Comparison of ENCODE assay signal across 9 cellular contexts in the genomic region with DNA sequence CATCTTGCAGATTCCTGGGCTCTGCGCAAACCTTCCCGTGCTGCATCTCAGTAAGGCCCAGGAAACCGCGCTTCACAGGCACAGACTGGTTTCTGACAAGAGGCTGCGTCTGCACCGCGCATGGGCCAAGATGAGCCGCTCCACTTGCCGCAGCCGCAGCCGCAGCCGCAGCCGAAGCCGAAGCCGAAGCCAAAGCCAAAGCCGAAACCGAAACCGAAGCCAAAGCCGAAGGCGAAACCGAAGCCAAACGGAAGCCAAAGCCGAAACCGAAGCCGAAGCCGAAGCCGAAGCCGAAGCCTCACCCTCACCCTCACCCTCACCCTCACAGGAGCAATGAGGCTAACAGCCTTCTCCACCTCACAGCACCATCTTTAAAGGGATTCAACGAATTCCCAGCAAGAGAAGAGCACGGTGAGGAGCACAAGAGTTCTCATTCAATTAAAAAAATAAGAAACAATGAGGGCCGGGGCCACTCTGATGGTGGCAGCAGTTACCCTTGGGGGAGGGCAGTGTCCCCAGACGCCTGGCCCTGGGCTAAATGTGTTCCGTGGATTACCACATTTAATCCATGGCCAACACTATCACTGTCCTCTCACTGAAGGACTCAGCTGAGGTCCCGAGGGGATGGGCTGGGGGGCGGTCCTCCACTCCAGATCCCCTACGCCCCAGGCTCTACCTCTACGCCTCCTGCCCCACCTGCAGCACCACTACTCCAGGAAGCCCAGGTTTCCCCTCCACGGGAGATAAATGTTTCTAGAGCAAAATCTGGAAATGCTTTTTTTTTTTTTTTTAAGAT. TPM values are rescaled to one million over a fixed set of nuclear protein-coding genes. Genes with fewer than 3 reads are reported as not detected.
DNase-seq lines count a peak whose midpoint lies in the region; ATAC-seq lines count a peak whose summit lies in the region.
"Had no signal": no experiment of that assay in that cellular context is flagged by ENCODE, and none has a peak within 500 bp of the region (broad histone marks: within the 10 kb centered on the region; RNA-seq: fewer than 3 reads in every experiment).

No MANE protein-coding gene starts in this region.

- H3K36me3 ChIP-seq in mesendoderm (ENCODE audit: control insufficient read depth, insufficient read depth, low read length) = peaks cover 2% of the 10 kb centered on the region

- no peak overlapping the region for H4K5ac ChIP-seq in mesendoderm (ENCODE audit: low read length)

- H2AK5ac ChIP-seq in mesendoderm (ENCODE audit: low read length) = no peak overlapping the region

- no peak overlapping the region for H2BK5ac ChIP-seq in mesendoderm (ENCODE audit: low read length)

- H3K23ac ChIP-seq in mesendoderm (ENCODE audit: low read length) = no peak overlapping the region

- H3K27ac ChIP-seq in cingulate gyrus (ENCODE audit: low read depth, low read length) (peak overlapping the region; percentile 65), mesendoderm (ENCODE audit: low read depth, low read length) (no peak overlapping the region)

- no peak overlapping the region for H3K18ac ChIP-seq in mesendoderm (ENCODE audit: low read length)

- no peaks in the 10 kb centered on the region for H3K4me1 ChIP-seq in mesendoderm (ENCODE audit: control insufficient read depth, low read depth, low read length)

- H3K27me3 ChIP-seq in mesendoderm (ENCODE audit: insufficient read depth, low read length, poor library complexity) = no peaks in the 10 kb centered on the region

- no peak for ATAC-seq in stimulated activated effector memory CD8-positive, alpha-beta T cell treated with anti-CD3 and anti-CD28 coated beads, Interleukin-12 subunit alpha, Interleukin-12 subunit beta, amount 100 ng/mL, for 72 hours

- no peak overlapping the region for H3K4me3 ChIP-seq in mesendoderm (ENCODE audit: low read length)

- WGBS in mesendoderm (ENCODE audit: extremely low coverage, insufficient coverage, low lambda C conversion rate) = no CpG with 5 or more reads among the region's 38 CpGs

- H3K9me3 Mint-ChIP-seq in stimulated activated effector memory CD8-positive, alpha-beta T cell treated with anti-CD3 and anti-CD28 coated beads, Interleukin-12 subunit alpha, Interleukin-12 subunit beta, amount 100 ng/mL, for 72 hours = no peaks in the 10 kb centered on the region

- no peak overlapping the region for H3K4ac ChIP-seq in mesendoderm (ENCODE audit: low read depth, low read length)

- H3K27ac Mint-ChIP-seq in stimulated activated effector memory CD8-positive, alpha-beta T cell treated with anti-CD3 and anti-CD28 coated beads, Interleukin-12 subunit alpha, Interleukin-12 subunit beta, amount 100 ng/mL, for 72 hours = peak overlapping the region; percentile 51

- peaks cover 25% of the 10 kb centered on the region for H3K4me1 Mint-ChIP-seq in stimulated activated effector memory CD8-positive, alpha-beta T cell treated with anti-CD3 and anti-CD28 coated beads, Interleukin-12 subunit alpha, Interleukin-12 subunit beta, amount 100 ng/mL, for 72 hours

- H3K79me1 ChIP-seq in mesendoderm (ENCODE audit: low read length) = peaks cover 34% of the 10 kb centered on the region

- H3K79me2 ChIP-seq in mesendoderm (ENCODE audit: control insufficient read depth, insufficient read depth, low read length) = peaks cover 31% of the 10 kb centered on the region

- no peak overlapping the region for H2BK15ac ChIP-seq in mesendoderm (replicated peaks; ENCODE audit: low read depth)

- peak; percentile 72 for DNase-seq in activated effector memory CD4-positive, alpha-beta T cell treated with anti-CD3 and anti-CD28 coated beads, Interleukin-2, amount 50 U/mL, for 16 hours
- DNase-seq in activated effector memory CD4-positive, alpha-beta T cell treated with Interleukin-2 at 50 U/mL for 16 hours = no peak
- DNase-seq in NCI-H510A treated with DMSO at 0.1 percent for 48 hours (lab: John Stamatoyannopoulos, UW) = peak; percentile 8
- no peak for DNase-seq in stimulated activated effector memory CD8-positive, alpha-beta T cell treated with anti-CD3 and anti-CD28 coated beads, Interleukin-12 subunit alpha, Interleukin-12 subunit beta, amount 100 ng/mL, for 72 hours (ENCODE audit: low spot score in 2 of 2)
- no peak for DNase-seq in mesendoderm
- no peak for DNase-seq in SKM-1 (lab: John Stamatoyannopoulos, UW; ENCODE audit: unreplicated experiment)
- DNase-seq in GM19238 (ENCODE audit: insufficient read length, low spot score) = no peak
- DNase-seq: GDM1 had no signal

- H3K4me2 ChIP-seq in mesendoderm (ENCODE audit: low read length) = no peak overlapping the region

- H3K9ac ChIP-seq in mesendoderm (ENCODE audit: low read length) = no peak overlapping the region

- H3K56ac ChIP-seq in mesendoderm (ENCODE audit: low read length) = no peak overlapping the region

- peaks cover 50% of the 10 kb centered on the region for H3K36me3 Mint-ChIP-seq in stimulated activated effector memory CD8-positive, alpha-beta T cell treated with anti-CD3 and anti-CD28 coated beads, Interleukin-12 subunit alpha, Interleukin-12 subunit beta, amount 100 ng/mL, for 72 hours

- no peak overlapping the region for H4K8ac ChIP-seq in mesendoderm (ENCODE audit: low read depth, low read length)

- H3K4me3 Mint-ChIP-seq in stimulated activated effector memory CD8-positive, alpha-beta T cell treated with anti-CD3 and anti-CD28 coated beads, Interleukin-12 subunit alpha, Interleukin-12 subunit beta, amount 100 ng/mL, for 72 hours = no peak overlapping the region

- H2BK120ac ChIP-seq in mesendoderm (ENCODE audit: low read depth, low read length) = no peak overlapping the region

RNA-seq across cellular contexts. Expression of a gene that starts 29.1 kb away (rescaled TPM):
- polyA plus RNA-seq in mesendoderm (2013, experiment 1 of 2) = 50.7 TPM
- 51.3 TPM for polyA plus RNA-seq in mesendoderm (2013, experiment 2 of 2)

RNA-seq across cellular contexts. Expression of a gene that starts 49.1 kb away (rescaled TPM):
- polyA plus RNA-seq in mesendoderm (2013, experiment 1 of 2) = 19.9 TPM
- 20.3 TPM for polyA plus RNA-seq in mesendoderm (2013, experiment 2 of 2)

Comparison
In these comparisons a context has a peak if more than half of its experiments do, and no peak if none do; other contexts are left out.
1. DNase-seq: peak in activated effector memory CD4-positive, alpha-beta T cell treated with anti-CD3 and anti-CD28 coated beads, Interleukin-2, amount 50 U/mL, for 16 hours (single experiment) and NCI-H510A treated with DMSO at 0.1 percent for 48 hours (single experiment); none in activated effector memory CD4-positive, alpha-beta T cell treated with Interleukin-2 at 50 U/mL for 16 hours (single experiment), stimulated activated effector memory CD8-positive, alpha-beta T cell treated with anti-CD3 and anti-CD28 coated beads, Interleukin-12 subunit alpha, Interleukin-12 subunit beta, amount 100 ng/mL, for 72 hours (0 of 2), mesendoderm (single experiment), SKM-1 (single experiment) and GM19238 (single experiment).